8 cellular contexts compared by ENCODE assay signal in the genomic region with DNA sequence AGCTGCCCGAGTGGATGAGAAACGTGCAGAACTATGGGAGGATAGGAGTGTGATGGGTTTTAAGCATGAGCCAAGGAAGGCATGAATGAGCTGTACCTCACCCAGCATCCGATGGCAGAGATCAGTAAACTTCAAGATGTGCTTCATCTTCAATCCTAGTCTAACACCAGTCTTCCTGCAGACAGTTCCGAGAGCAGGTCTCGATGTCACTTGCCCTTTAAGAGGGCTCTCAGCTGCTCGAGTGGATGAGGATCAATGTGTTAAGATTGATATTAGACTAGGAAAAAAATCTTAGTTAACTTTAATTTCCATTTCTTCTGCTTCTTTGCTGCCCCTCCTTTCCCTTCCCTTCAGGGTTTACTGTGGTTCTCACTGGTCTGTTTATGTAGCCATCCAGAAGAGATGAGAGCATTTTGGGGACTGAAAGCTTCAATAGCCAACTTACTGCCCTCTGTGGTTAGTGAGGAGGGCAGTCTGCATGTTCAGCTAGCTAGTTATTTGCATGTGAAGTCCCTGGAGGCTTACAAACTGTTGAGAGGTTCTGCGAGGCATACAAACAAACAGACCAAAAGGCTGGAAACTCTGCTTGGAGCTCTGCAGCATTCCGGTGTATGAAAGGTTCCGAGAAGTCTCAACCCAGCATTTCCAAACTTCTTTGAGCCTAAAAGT. TPM values are rescaled to one million over a fixed set of nuclear protein-coding genes. Genes with fewer than 3 reads are reported as not detected.
DNase-seq lines count a peak whose midpoint lies in the region; ATAC-seq and TF ChIP-seq lines count a peak whose summit lies in the region.

No MANE protein-coding gene starts in this region.

- no peaks in the 10 kb centered on the region for H3K9me3 Mint-ChIP-seq in effector memory CD8-positive, alpha-beta T cell

- no peak for TF ChIP-seq CTCF in transverse colon (IDR thresholded peaks at IDR 0.05)

- no peaks in the 10 kb centered on the region for H3K27me3 ChIP-seq in BLaER1 treated with 17β-estradiol and CSF1 and Interleukin-3, amounts not matched to agents 10 nM and 100 nM
- no peaks in the 10 kb centered on the region for H3K27me3 ChIP-seq in transverse colon

- no peak for TF ChIP-seq EP300 in transverse colon (IDR thresholded peaks at IDR 0.05; ENCODE audit: low read depth)

- ATAC-seq in HG02759 (IDR thresholded peaks at IDR 0.05; ENCODE audit: unreplicated experiment) = peak; percentile 83
- no peak for ATAC-seq in effector memory CD8-positive, alpha-beta T cell (replicated peaks)

- DNase-seq in GM19240 (ENCODE audit: insufficient read length, low spot score) (peak; percentile 41), NCI-H526 (lab: John Stamatoyannopoulos, UW) (peak; percentile 85 to 90), transverse colon (no peak), DMS53 (lab: John Stamatoyannopoulos, UW) (no peak), NCI-H2029 treated with DMSO at 0.1 percent for 48 hours (lab: John Stamatoyannopoulos, UW) (no peak)
- no peak for DNase-seq in effector memory CD8-positive, alpha-beta T cell

- peak overlapping the region in 8 of 11 experiments; percentile 1 to 56 (median 29); a peak in 12 of 22 replicates for H3K9ac ChIP-seq in BLaER1 treated with 17β-estradiol and CSF1 and Interleukin-3, amounts not matched to agents 10 nM and 100 nM

- no peak overlapping the region for H3K27ac Mint-ChIP-seq in effector memory CD8-positive, alpha-beta T cell

- in situ Hi-C loops in transverse colon (cut with MboI; ENCODE audit: low pct_ligation_motif_present in 1 of 4, low pct_unique_long_range_greater_than_20kb in 1 of 4, low sequenced_read_pairs in 3 of 4) = no loop called here

- peaks cover 8 to 9% of the 10 kb centered on the region in 2 donors for H3K4me1 Mint-ChIP-seq in effector memory CD8-positive, alpha-beta T cell (ENCODE audit: low read depth in 2 of 2)

- H3K4me1 ChIP-seq in BLaER1 treated with 17β-estradiol and CSF1 and Interleukin-3, amounts not matched to agents 10 nM and 100 nM = peaks cover 33 to 54% (median 42%) of the 10 kb centered on the region in 10 experiments
- H3K4me1 ChIP-seq in transverse colon = peaks cover 0 to 8% (median 3%) of the 10 kb centered on the region in 4 donors

- WGBS in transverse colon (ENCODE audit: low coverage in 1 of 2), 2 donors = 63% methylated on average over 9 of the region's 9 CpGs; no CpG with 5 or more reads in 1 of the 2 donors

- H3K27me3 Mint-ChIP-seq in effector memory CD8-positive, alpha-beta T cell = no peaks in the 10 kb centered on the region

- peaks cover 59 to 99% (median 76%) of the 10 kb centered on the region in 11 experiments for H3K36me3 ChIP-seq in BLaER1 treated with 17β-estradiol and CSF1 and Interleukin-3, amounts not matched to agents 10 nM and 100 nM
- H3K36me3 ChIP-seq in transverse colon = peaks cover 0 to 46% (median 18%) of the 10 kb centered on the region in 4 donors

- H4K20me1 ChIP-seq in BLaER1 treated with 17β-estradiol and CSF1 and Interleukin-3, amounts not matched to agents 10 nM and 100 nM = peaks cover 15 to 90% (median 57%) of the 10 kb centered on the region in 11 experiments; a peak in 19 of 22 replicates

- intact Hi-C loops in transverse colon (cut with DNase I; ENCODE audit: low total_unique reads) = no loop called here

- no peaks in the 10 kb centered on the region for H3K9me3 ChIP-seq in BLaER1 treated with 17β-estradiol and CSF1 and Interleukin-3, amounts not matched to agents 10 nM and 100 nM (replicated peaks in 1 of 11)
- no peaks in the 10 kb centered on the region for H3K9me3 ChIP-seq in transverse colon

- H3K4me3 ChIP-seq in BLaER1 treated with 17β-estradiol and CSF1 and Interleukin-3, amounts not matched to agents 10 nM and 100 nM = peak overlapping the region in 1 of 10 experiments; percentile 11; a peak in 1 of 20 replicates
- H3K4me3 ChIP-seq in transverse colon = no peak overlapping the region

- H3K4me3 Mint-ChIP-seq in effector memory CD8-positive, alpha-beta T cell = no peak overlapping the region

- H3K4me2 ChIP-seq in BLaER1 treated with 17β-estradiol and CSF1 and Interleukin-3, amounts not matched to agents 10 nM and 100 nM = peak overlapping the region; percentile 11 to 92 (median 65); a peak in 20 of 22 replicates

- TF ChIP-seq POLR2A in transverse colon (IDR thresholded peaks at IDR 0.05) = no peak

- 0 out of 22 replicates have a peak overlapping the region, but pooled peaks of 1 of the 11 experiments have one; percentile 4 for H3K27ac ChIP-seq in BLaER1 treated with 17β-estradiol and CSF1 and Interleukin-3, amounts not matched to agents 10 nM and 100 nM
- no peak overlapping the region for H3K27ac ChIP-seq in transverse colon

- peaks cover 65% of the 10 kb centered on the region for H3K36me3 Mint-ChIP-seq in effector memory CD8-positive, alpha-beta T cell (ENCODE audit: insufficient read depth)

RNA-seq across cellular contexts. Expression of gene KLHL36, which starts 15.3 kb away (rescaled TPM):
- 10 to 100 TPM; 38.0 to 75.5 (median 66.7) TPM for total RNA-seq in transverse colon

RNA-seq across cellular contexts. Expression of gene USP10, which starts 36.2 kb away (rescaled TPM):
- 10 to 100 TPM; 23.6 to 56.8 (median 45.4) TPM for total RNA-seq in transverse colon

RNA-seq across cellular contexts. Expression of gene COTL1, which starts 45.7 kb away (rescaled TPM):
- total RNA-seq in transverse colon = 10 to 100 TPM; 31.1 to 78.9 (median 47.9) TPM

Comparison
In these comparisons a context has a peak if more than half of its experiments do, and no peak if none do; other contexts are left out.
1. DNase-seq: peak in GM19240 (single experiment) and NCI-H526 (2 of 2); none in transverse colon (single experiment), DMS53 (single experiment), NCI-H2029 treated with DMSO at 0.1 percent for 48 hours (single experiment) and effector memory CD8-positive, alpha-beta T cell (0 of 3).